ENCODE assay signal across 19 cellular contexts in the genomic region with DNA sequence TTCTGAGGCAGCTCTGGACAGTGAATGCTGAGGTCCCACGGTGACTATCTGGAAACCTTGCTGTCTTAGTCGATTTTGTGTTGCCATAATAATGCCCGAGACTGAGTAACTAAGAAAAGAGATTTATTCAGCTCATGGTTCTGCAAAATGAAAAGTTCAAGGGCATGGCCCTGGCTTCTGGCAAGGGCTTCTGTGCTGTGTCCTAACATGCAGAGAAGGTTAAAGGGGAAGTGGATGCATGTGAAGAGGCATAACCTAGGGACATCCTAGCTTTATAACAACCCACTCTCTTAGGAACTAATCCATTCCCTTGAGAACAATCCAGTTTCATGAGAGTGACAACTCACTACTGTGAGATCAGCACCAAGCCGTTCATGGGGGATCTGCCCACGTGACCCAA.
"Had no signal": no experiment of that assay in that cellular context is flagged by ENCODE, and none has a peak within 500 bp of the region (broad histone marks: within the 10 kb centered on the region; RNA-seq: fewer than 3 reads in every experiment).

No MANE protein-coding gene starts in this region.

- H3K9me3 ChIP-seq: esophagus squamous epithelium, gastroesophageal sphincter, left ventricle myocardium inferior, neutrophil, ovary, right atrium auricular region, testis, tibial nerve had no signal

- H3K4me1 ChIP-seq: esophagus squamous epithelium, gastroesophageal sphincter, right atrium auricular region, testis had no signal

- DNase-seq: dermis blood vessel endothelial cell; esophagus squamous epithelium; foreskin fibroblast; glutamatergic neuron; islet precursor cell; left ventricle myocardium inferior; mesendoderm; naive thymus-derived CD8-positive, alpha-beta T cell; ovary; stimulated activated CD4-positive, alpha-beta T cell treated with anti-CD3 and anti-CD28 coated beads, Interleukin-4, amount 100 ng/mL, for 1 hour; stimulated activated CD8-positive, alpha-beta memory T cell treated with anti-CD3 and anti-CD28 coated beads, Interleukin-4, amount 100 ng/mL, for 48 hours; stimulated activated naive CD8-positive, alpha-beta T cell treated with anti-CD3 and anti-CD28 coated beads, Interleukin-15, amount 100 ng/mL, for 72 hours; testis had no signal

- H3K4me3 ChIP-seq: esophagus squamous epithelium, gastroesophageal sphincter, left ventricle myocardium inferior, ovary, right atrium auricular region, smooth muscle cell, testis, tibial nerve had no signal

- H3K36me3 ChIP-seq: esophagus squamous epithelium, gastroesophageal sphincter, left ventricle myocardium inferior, neutrophil, ovary, right atrium auricular region had no signal

- ATAC-seq: gastroesophageal sphincter; naive thymus-derived CD8-positive, alpha-beta T cell; stimulated activated effector memory CD8-positive, alpha-beta T cell treated with anti-CD3 and anti-CD28 coated beads, Interleukin-12 subunit alpha, Interleukin-12 subunit beta, amount 100 ng/mL, for 72 hours; stimulated activated naive CD8-positive, alpha-beta T cell treated with anti-CD3 and anti-CD28 coated beads, Interleukin-15, amount 100 ng/mL, for 72 hours had no signal

- H3K27me3 ChIP-seq: esophagus squamous epithelium, gastroesophageal sphincter, neutrophil, ovary, right atrium auricular region, testis, tibial nerve had no signal

- H3K27ac ChIP-seq: esophagus squamous epithelium, gastroesophageal sphincter, left ventricle myocardium inferior, neutrophil, ovary, right atrium auricular region, testis, tibial nerve had no signal
